In the genomic region with DNA sequence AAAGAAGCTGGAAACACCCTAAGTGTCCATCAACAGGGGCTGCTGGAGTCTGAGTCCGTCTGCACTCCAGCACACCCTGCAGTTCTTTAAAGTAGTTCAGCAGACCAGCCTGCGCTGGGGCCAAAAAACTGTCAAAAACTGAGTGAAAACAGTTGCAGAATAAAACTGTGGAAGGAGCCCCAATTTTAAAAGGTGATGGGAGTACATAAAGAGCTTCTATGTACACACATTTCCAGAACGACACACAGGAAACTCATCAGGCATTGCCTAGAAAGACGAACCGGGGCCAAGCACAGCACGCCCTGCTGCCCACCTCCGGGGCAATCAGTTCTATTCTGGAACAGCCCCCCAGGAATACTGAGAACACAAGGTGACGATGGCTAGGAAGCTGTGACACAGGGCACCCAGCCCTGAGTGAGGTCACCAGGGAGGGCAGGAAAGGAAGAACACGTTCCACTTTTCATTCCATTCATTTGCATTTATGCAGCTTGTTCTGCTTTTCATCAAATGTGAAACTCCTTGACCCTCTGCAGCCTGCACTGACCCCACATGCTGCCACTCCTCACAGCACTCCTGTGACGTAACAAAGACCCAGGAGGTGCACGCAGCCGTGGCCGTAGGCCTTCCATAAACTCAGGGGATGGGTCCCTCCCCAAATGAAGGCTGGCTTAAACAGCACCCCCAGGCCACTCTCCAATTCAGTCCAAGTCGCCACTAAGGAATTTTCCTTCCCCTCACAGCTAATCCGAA, we compare ENCODE assay signal across 16 cellular contexts. TPM values are rescaled to one million over a fixed set of nuclear protein-coding genes. Genes with fewer than 3 reads are reported as not detected.
DNase-seq lines count a peak whose midpoint lies in the region; ATAC-seq, FAIRE-seq and TF ChIP-seq lines count a peak whose summit lies in the region.
"Had no signal": no experiment of that assay in that cellular context is flagged by ENCODE, and none has a peak within 500 bp of the region (broad histone marks: within the 10 kb centered on the region; RNA-seq: fewer than 3 reads in every experiment).

No MANE protein-coding gene starts in this region.

- ATAC-seq in left cardiac atrium (no peak), GM12878 (peak; percentile 75), GM19452 (IDR thresholded peaks at IDR 0.05; ENCODE audit: unreplicated experiment) (no peak)
- ATAC-seq: HCT116 had no signal

- CTCF ChIA-PET in GM12878 (lab: Yijun Ruan, JAX): interaction anchor here (0.5 to 1.8 kb wide), 4 partner anchors 9 to 144 kb away, joined by 3 to 11 read pairs (median 5); no protein-coding TSS in a partner anchor

- H3K9me3 ChIP-seq in cardiac muscle cell (ENCODE audit: low read depth): no peaks in the 10 kb centered on the region
- no peaks in the 10 kb centered on the region for H3K9me3 ChIP-seq in GM12878 (replicated peaks; ENCODE audit: control insufficient read depth, insufficient read depth, low read length)
- H3K9me3 ChIP-seq in esophagus squamous epithelium: no peaks in the 10 kb centered on the region

- peak overlapping the region; percentile 30; the same call in 1 of the 2 replicates for H3K4me2 ChIP-seq in GM12878 (ENCODE audit: control insufficient read depth, insufficient read depth)

- peaks cover 61% of the 10 kb centered on the region for H3K4me1 ChIP-seq in cardiac muscle cell (ENCODE audit: low read depth)
- peaks cover 9% of the 10 kb centered on the region for H3K4me1 ChIP-seq in GM12878 (ENCODE audit: control insufficient read depth, insufficient read depth, low read length)
- no peaks in the 10 kb centered on the region for H3K4me1 ChIP-seq in esophagus squamous epithelium

- no peaks in the 10 kb centered on the region for H3K27me3 Mint-ChIP-seq in mesothelial cell of epicardium (ENCODE audit: low read depth)

- H3K36me3 ChIP-seq in cardiac muscle cell (no peaks in the 10 kb centered on the region), GM12878 (ENCODE audit: control insufficient read depth in 2 of 2, insufficient read depth in 2 of 2, low read length in 1 of 2) (peaks cover 10 to 25% of the 10 kb centered on the region in 2 experiments), esophagus squamous epithelium (peaks cover 0 to 91% (median 14%) of the 10 kb centered on the region in 3 donors)

- H3K9ac ChIP-seq in GM12878 (ENCODE audit: control insufficient read depth, insufficient read depth, low read length): no peak overlapping the region; the same call in 1 of the 2 replicates

- BruUV-seq in GM12878 (replicated peaks; lab: Mats Ljungman, UMichigan): no TSS peak

- 26% methylated on average over 15 of the region's 15 CpGs for WGBS in GM12878 (ENCODE audit: insufficient coverage, insufficient replicate concordance, low lambda C conversion rate, missing lambda C conversion rate)
- 65 to 82% methylated on average over 11 to 12 of the region's 15 CpGs for WGBS in esophagus squamous epithelium, 2 donors

- DNase-seq in cardiac muscle cell (ENCODE audit: low read depth in 1 of 2, low spot score in 1 of 2): peak; percentile 61 to 84
- no peak for DNase-seq in left cardiac atrium
- DNase-seq in GM12878 (ENCODE audit: low read depth, low spot score): no peak
- DNase-seq in mesothelial cell of epicardium (ENCODE audit: low spot score in 2 of 2, unreplicated experiment in 2 of 2): peak in 1 of 2 experiments; percentile 54
- no peak for DNase-seq in esophagus squamous epithelium (lab: John Stamatoyannopoulos, UW)
- no peak for DNase-seq in ecto neural progenitor cell (ENCODE audit: low spot score)
- DNase-seq in RCC 7860 (ENCODE audit: low spot score): no peak
- DNase-seq: ACHN; activated CD4-positive, alpha-beta T cell treated with anti-CD3 and anti-CD28 coated beads for 48 hours; activated gamma-delta T cell treated with Interleukin-2 at 50 U/mL for 16 hours; foreskin melanocyte; mammary epithelial cell; small intestine had no signal

- FAIRE-seq in GM12878 (lab: Jason Lieb, UNC): no peak
- no peak for FAIRE-seq in RCC 7860 (lab: Jason Lieb, UNC)
- FAIRE-seq: small intestine had no signal

- peak; percentile 20 for TF ChIP-seq CTCF in cardiac muscle cell (IDR thresholded peaks at IDR 0.05; ENCODE audit: low read depth, low read length)
- no peak for TF ChIP-seq CTCF in GM12878 (IDR thresholded peaks at IDR 0.05 in 2 of 3, conservative IDR thresholded peaks at IDR 0.05 in 1 of 3; ENCODE audit: control insufficient read depth in 2 of 3, extremely low read depth in 1 of 3, insufficient read depth in 1 of 3, low read depth in 3 of 3, low read length in 3 of 3)
- TF ChIP-seq CTCF in mesothelial cell of epicardium (IDR thresholded peaks at IDR 0.05; ENCODE audit: unreplicated experiment): no peak
- no peak for TF ChIP-seq CTCF in esophagus squamous epithelium (IDR thresholded peaks at IDR 0.05)

- no peaks in the 10 kb centered on the region for H3K27me3 ChIP-seq in cardiac muscle cell
- no peaks in the 10 kb centered on the region for H3K27me3 ChIP-seq in GM12878 (replicated peaks in 1 of 2; ENCODE audit: control insufficient read depth in 2 of 2, insufficient read depth in 2 of 2, low read length in 1 of 2)
- no peaks in the 10 kb centered on the region for H3K27me3 ChIP-seq in esophagus squamous epithelium

- intact Hi-C loops in left cardiac atrium (cut with DNase I): loop anchor here (10.0 kb wide), 1 partner anchor 539 kb away; no protein-coding TSS in a partner anchor
- intact Hi-C loops in GM12878 (cut with micrococcal nuclease; ENCODE audit: unreplicated experiment): loop anchor here (10.0 kb wide), 1 partner anchor 389 kb away; no protein-coding TSS in a partner anchor
- intact Hi-C loops in esophagus squamous epithelium (cut with DNase I): no loop called here

- RAD21 ChIA-PET in GM12878 (lab: Charles Lee; ENCODE audit: unreplicated experiment): interaction anchor here (1.1 to 1.3 kb wide), 3 partner anchors 8 to 104 kb away, joined by 3 to 4 read pairs (median 4); no protein-coding TSS in a partner anchor

- H3K4me3 Mint-ChIP-seq in mesothelial cell of epicardium: no peak overlapping the region

- H3K36me3 Mint-ChIP-seq in mesothelial cell of epicardium: peaks cover 27% of the 10 kb centered on the region

- TF ChIP-seq POLR2A in GM12878 (IDR thresholded peaks at IDR 0.05; ENCODE audit: low read depth, low read length): no peak
- no peak for TF ChIP-seq POLR2A in esophagus squamous epithelium (IDR thresholded peaks at IDR 0.05)

- POLR2A ChIA-PET in GM12878 (lab: Charles Lee): interaction anchor here (0.6 kb wide), 2 partner anchors 132 to 857 kb away, joined by 4 to 5 read pairs; no protein-coding TSS in a partner anchor

- H3K79me2 ChIP-seq in GM12878 (ENCODE audit: control insufficient read depth, insufficient read depth, low read length): no peaks in the 10 kb centered on the region

- TF ChIP-seq EP300 in GM12878 (IDR thresholded peaks at IDR 0.05; ENCODE audit: borderline replicate concordance in 1 of 2, control insufficient read depth in 1 of 2, low read depth in 2 of 2, low read length in 2 of 2): no peak

- H3K4me1 Mint-ChIP-seq in mesothelial cell of epicardium: peaks cover 32% of the 10 kb centered on the region

- H3K4me3 ChIP-seq in cardiac muscle cell: no peak overlapping the region
- no peak overlapping the region for H3K4me3 ChIP-seq in GM12878
- H3K4me3 ChIP-seq in esophagus squamous epithelium: no peak overlapping the region
- H3K4me3 ChIP-seq: coronary artery had no signal

- SMC1A ChIA-PET in GM12878 (lab: Charles Lee; ENCODE audit: uncharacterized antibody, unreplicated experiment): interaction anchor here (0.9 to 1.9 kb wide), 3 partner anchors 14 to 104 kb away, joined by 3 to 4 read pairs (median 3); no protein-coding TSS in a partner anchor

- H4K20me1 ChIP-seq in GM12878 (ENCODE audit: control insufficient read depth, insufficient read depth): no peaks in the 10 kb centered on the region

- in situ Hi-C loops in GM12878 (cut with MboI): no loop called here

- no peak overlapping the region for H2AFZ ChIP-seq in GM12878 (ENCODE audit: control insufficient read depth, low read depth, low read length)

- peak overlapping the region; percentile 85 for H3K27ac ChIP-seq in cardiac muscle cell
- H3K27ac ChIP-seq in GM12878 (ENCODE audit: control insufficient read depth, insufficient read depth): no peak overlapping the region
- H3K27ac ChIP-seq in esophagus squamous epithelium: no peak overlapping the region
- H3K27ac ChIP-seq: coronary artery had no signal

- H3K9me3 Mint-ChIP-seq in mesothelial cell of epicardium: no peaks in the 10 kb centered on the region

- TF ChIP-seq RAD21 in GM12878 (IDR thresholded peaks at IDR 0.05; ENCODE audit: insufficient read depth, low read depth, low read length): no peak

- H3K27ac Mint-ChIP-seq in mesothelial cell of epicardium: peak overlapping the region; percentile 79

RNA-seq across cellular contexts. Expression of a gene that starts 29.0 kb away (rescaled TPM):
- total RNA-seq in cardiac muscle cell (56.2 and 70.6 TPM in 2 replicates), left cardiac atrium (10 to 100 TPM; 18.9 to 24.9 TPM), GM12878 (2014; rRNA removed) (70.5 and 75.7 TPM in 2 replicates), GM12878 (2014; rRNA removed; fragmentation: Illumina TruSeq; extraction: Trizol) (17.1 and 18.7 TPM in 2 replicates), GM12878 (2021) (56.5 and 56.6 TPM in 2 replicates), mesothelial cell of epicardium (39.0 to 45.0 TPM (median 41.2 TPM) in 3 replicates), esophagus squamous epithelium (10 to 100 TPM; 16.6 to 40.4 (median 30.2) TPM)
- polyA plus RNA-seq in cardiac muscle cell (38.3 and 47.0 TPM in 2 replicates), GM12878 (2011; rRNA removed) (18.6 and 33.4 TPM in 2 replicates), GM12878 (2014; fragmentation: Illumina TruSeq; extraction: Trizol) (2.4 and 8.1 TPM in 2 replicates), GM12878 (2014; fragmentation: Nextera tagmentation; extraction: Ambion mirVana) (1 to 10 TPM; 2.2 to 5.1 TPM), GM12878 (2014; rRNA removed) (43.2 and 63.4 TPM in 2 replicates), GM12878 (2016; fragmentation: Nextera tagmentation; extraction: Ambion mirVana) (10 to 100 TPM; 73.1 to 76.8 TPM)
- total RNA-seq in GM12878 (2013; cell fraction: nucleolus; rRNA removed): 141 TPM in 2 replicates
- polyA plus RNA-seq in GM12878 (2011; ENCODE audit: low read depth): 20.3 TPM
- 63.4 and 81.7 TPM in 2 replicates for polyA plus RNA-seq in GM12878 (2011; cell fraction: cytosol; rRNA removed)
- polyA plus RNA-seq in GM12878 (2011; cell fraction: nucleus; rRNA removed): 48.8 and 57.0 TPM in 2 replicates
- 37.9 and 62.7 TPM in 2 replicates for polyA plus RNA-seq in GM12878 (2012)
- polyA minus RNA-seq in GM12878 (2011; rRNA and poly(A)+ RNA removed): 26.5 and 49.2 TPM in 2 replicates
- polyA minus RNA-seq in GM12878 (2011; cell fraction: cytosol; rRNA and poly(A)+ RNA removed): 29.7 and 31.5 TPM in 2 replicates
- polyA minus RNA-seq in GM12878 (2011; cell fraction: nucleus; rRNA and poly(A)+ RNA removed): 23.5 and 35.1 TPM in 2 replicates

RNA-seq across cellular contexts. Expression of a gene that starts 38.3 kb away (rescaled TPM):
- total RNA-seq in cardiac muscle cell (22.6 and 24.2 TPM in 2 replicates), left cardiac atrium (10 to 100 TPM; 18.9 TPM), GM12878 (2014; rRNA removed) (57.1 and 61.7 TPM in 2 replicates), GM12878 (2014; rRNA removed; fragmentation: Illumina TruSeq; extraction: Trizol) (54.8 and 60.1 TPM in 2 replicates), GM12878 (2021) (61.2 and 62.9 TPM in 2 replicates), mesothelial cell of epicardium (25.2 to 26.1 TPM (median 25.3 TPM) in 3 replicates), esophagus squamous epithelium (10 to 100 TPM; 16.8 to 31.5 (median 17.9) TPM)
- polyA plus RNA-seq in cardiac muscle cell (35.6 and 53.5 TPM in 2 replicates), GM12878 (2011; rRNA removed) (34.8 and 43.2 TPM in 2 replicates), GM12878 (2014; fragmentation: Illumina TruSeq; extraction: Trizol) (75.6 and 79.8 TPM in 2 replicates), GM12878 (2014; fragmentation: Nextera tagmentation; extraction: Ambion mirVana) (10 to 100 TPM; 91.4 to 92.9 TPM), GM12878 (2014; rRNA removed) (58.9 and 59.2 TPM in 2 replicates), GM12878 (2016; fragmentation: Nextera tagmentation; extraction: Ambion mirVana) (100 to 1,000 TPM; 125 to 128 TPM)
- total RNA-seq in GM12878 (2013; cell fraction: nucleolus; rRNA removed): 17.7 and 17.9 TPM in 2 replicates
- polyA plus RNA-seq in GM12878 (2011; ENCODE audit: low read depth): 25.8 TPM
- 36.7 and 39.9 TPM in 2 replicates for polyA plus RNA-seq in GM12878 (2011; cell fraction: cytosol; rRNA removed)
- polyA plus RNA-seq in GM12878 (2011; cell fraction: nucleus; rRNA removed): 16.7 and 20.8 TPM in 2 replicates
- polyA plus RNA-seq in GM12878 (2012): 37.1 and 37.7 TPM in 2 replicates
- 29.7 and 30.7 TPM in 2 replicates for polyA minus RNA-seq in GM12878 (2011; rRNA and poly(A)+ RNA removed)
- polyA minus RNA-seq in GM12878 (2011; cell fraction: cytosol; rRNA and poly(A)+ RNA removed): 10.8 and 13.8 TPM in 2 replicates
- 9.9 and 13.7 TPM in 2 replicates for polyA minus RNA-seq in GM12878 (2011; cell fraction: nucleus; rRNA and poly(A)+ RNA removed)

RNA-seq across cellular contexts. Expression of a gene that starts 38.3 kb away (rescaled TPM):
- total RNA-seq in cardiac muscle cell (16.2 and 33.0 TPM in 2 replicates), left cardiac atrium (10 to 100 TPM; 15.4 to 15.8 TPM), GM12878 (2014; rRNA removed) (71.4 and 81.6 TPM in 2 replicates), GM12878 (2014; rRNA removed; fragmentation: Illumina TruSeq; extraction: Trizol) (56.4 and 58.1 TPM in 2 replicates), GM12878 (2021) (62.1 TPM in 2 replicates), mesothelial cell of epicardium (16.1 to 19.2 TPM (median 17.3 TPM) in 3 replicates), esophagus squamous epithelium (10 to 100 TPM; 16.3 to 51.7 (median 28.2) TPM)
- polyA plus RNA-seq in cardiac muscle cell (33.8 and 37.5 TPM in 2 replicates), GM12878 (2011; rRNA removed) (24.1 and 40.2 TPM in 2 replicates), GM12878 (2014; fragmentation: Illumina TruSeq; extraction: Trizol) (7.7 and 36.7 TPM in 2 replicates), GM12878 (2014; fragmentation: Nextera tagmentation; extraction: Ambion mirVana) (10 to 100 TPM in 1 of 2 experiments, 1 to 10 TPM in 1; 7.7 to 23.3 TPM), GM12878 (2014; rRNA removed) (77.5 and 87.5 TPM in 2 replicates), GM12878 (2016; fragmentation: Nextera tagmentation; extraction: Ambion mirVana) (100 to 1,000 TPM; 115 to 122 TPM)
- total RNA-seq in GM12878 (2013; cell fraction: nucleolus; rRNA removed): 4.4 and 5.3 TPM in 2 replicates
- polyA plus RNA-seq in GM12878 (2011; ENCODE audit: low read depth): 44.4 TPM
- 61.4 and 74.1 TPM in 2 replicates for polyA plus RNA-seq in GM12878 (2011; cell fraction: cytosol; rRNA removed)
- 36.5 and 38.9 TPM in 2 replicates for polyA plus RNA-seq in GM12878 (2011; cell fraction: nucleus; rRNA removed)
- 51.4 and 59.5 TPM in 2 replicates for polyA plus RNA-seq in GM12878 (2012)
- 18.9 and 42.0 TPM in 2 replicates for polyA minus RNA-seq in GM12878 (2011; rRNA and poly(A)+ RNA removed)
- polyA minus RNA-seq in GM12878 (2011; cell fraction: cytosol; rRNA and poly(A)+ RNA removed): 14.9 and 15.0 TPM in 2 replicates
- 7.5 and 9.6 TPM in 2 replicates for polyA minus RNA-seq in GM12878 (2011; cell fraction: nucleus; rRNA and poly(A)+ RNA removed)

Comparison
In these comparisons a context has a peak if more than half of its experiments do, and no peak if none do; other contexts are left out.
1. DNase-seq: peak in cardiac muscle cell (2 of 2); none in left cardiac atrium (single experiment), GM12878 (single experiment), esophagus squamous epithelium (single experiment), ecto neural progenitor cell (single experiment) and RCC 7860 (single experiment).